In the genomic region with DNA sequence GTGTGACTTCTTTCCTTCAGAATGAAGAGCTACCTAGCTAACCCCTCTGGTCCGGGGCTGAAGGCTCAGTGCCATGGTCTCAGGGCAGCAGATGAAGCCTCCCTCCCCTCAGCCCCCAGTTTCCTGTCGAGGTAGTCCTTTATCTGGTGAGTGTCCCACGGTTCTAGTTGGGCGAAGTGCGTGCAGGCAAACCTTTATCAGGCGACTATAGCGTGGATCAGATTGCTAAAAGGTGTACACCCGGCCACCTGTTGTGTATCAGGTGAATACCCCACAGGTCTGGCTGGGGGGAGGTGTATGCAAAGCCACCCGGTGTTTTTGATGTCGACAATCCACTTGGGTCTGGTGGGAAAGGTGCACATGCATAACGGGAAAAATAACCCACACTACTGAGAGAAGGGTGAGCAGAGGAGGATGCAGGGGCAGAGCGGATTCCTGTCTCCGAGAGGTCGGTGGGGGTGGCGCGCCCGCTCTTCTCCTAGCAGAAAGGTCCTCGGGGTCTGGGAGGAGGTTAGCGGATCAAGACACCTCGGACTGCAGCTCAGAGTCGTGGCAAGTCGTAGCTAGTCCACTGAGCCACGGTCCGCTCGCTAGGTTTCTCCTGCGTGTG, we compare ENCODE assay signal across 8 cellular contexts. TPM values are rescaled to one million over a fixed set of nuclear protein-coding genes. Genes with fewer than 3 reads are reported as not detected.
DNase-seq lines count a peak whose midpoint lies in the region; TF ChIP-seq lines count a peak whose summit lies in the region.

No MANE protein-coding gene starts in this region.

- H3K9me3 ChIP-seq in H9 (ENCODE audit: control insufficient read depth, low read depth, low read length) = no peaks in the 10 kb centered on the region
- no peaks in the 10 kb centered on the region for H3K9me3 ChIP-seq in stomach

- peaks cover 4% of the 10 kb centered on the region; the same call in 1 of the 2 replicates for H3K79me2 ChIP-seq in H9 (ENCODE audit: insufficient read depth, low read length)

- no peak overlapping the region for H2AK5ac ChIP-seq in H9 (ENCODE audit: insufficient read length, low read length)

- H2BK15ac ChIP-seq in H9 (ENCODE audit: low read depth, low read length) = no peak overlapping the region

- H3K4me3 ChIP-seq in GM08714 (ENCODE audit: low read length) (peak overlapping the region; percentile 59), stomach (peak overlapping the region; percentile 82 to 94 (median 89))

- TF ChIP-seq POLR2A in stomach (IDR thresholded peaks at IDR 0.05) = no peak

- H3K23ac ChIP-seq in H9 (ENCODE audit: insufficient read length, low read depth, low read length) = no peak overlapping the region

- no peak overlapping the region for H3K27ac ChIP-seq in H9 (ENCODE audit: insufficient read length, low read depth, low read length)
- H3K27ac ChIP-seq in layer of hippocampus (ENCODE audit: low read depth, low read length) = peak overlapping the region; percentile 97
- H3K27ac ChIP-seq in stomach = peak overlapping the region; percentile 90 to 96 (median 95)

- H3K27ac Mint-ChIP-seq in H9 = peak overlapping the region in 2 of 3 experiments; percentile 63 to 93; a peak in 2 of 7 replicates
- peak overlapping the region; percentile 62 to 94 (median 81) for H3K27ac Mint-ChIP-seq in brain

- peak overlapping the region; percentile 76 for H3K4me2 ChIP-seq in H9 (ENCODE audit: insufficient read depth, insufficient read length, low read length)

- H3K36me3 Mint-ChIP-seq in H9 (ENCODE audit: insufficient read depth in 1 of 3, low read depth in 3 of 3) = peaks cover 22 to 24% (median 23%) of the 10 kb centered on the region in 3 experiments
- H3K36me3 Mint-ChIP-seq in brain = peaks cover 24% of the 10 kb centered on the region

- no peak overlapping the region for H3K18ac ChIP-seq in H9 (ENCODE audit: insufficient read length, low read depth, low read length)

- no peak overlapping the region for H2BK12ac ChIP-seq in H9 (ENCODE audit: insufficient read length, low read depth, low read length)

- H3K14ac ChIP-seq in H9 (ENCODE audit: insufficient read depth, low read length) = no peak overlapping the region

- WGBS in H9 (ENCODE audit: extremely low coverage, insufficient read length, low lambda C conversion rate) = no CpG with 5 or more reads among the region's 26 CpGs
- 1 to 3% (median 2%) methylated on average over 26 of the region's 26 CpGs for WGBS in stomach, 5 donors

- H2BK5ac ChIP-seq in H9 (ENCODE audit: insufficient read length, low read length) = no peak overlapping the region

- TF ChIP-seq CTCF in H9 (conservative IDR thresholded peaks at IDR 0.05) (no peak), brain (conservative IDR thresholded peaks at IDR 0.05) (no peak), stomach (IDR thresholded peaks at IDR 0.05) (no peak)

- no peak overlapping the region for H2AFZ ChIP-seq in H9 (ENCODE audit: low read length)

- no peak overlapping the region for H3K4ac ChIP-seq in H9 (ENCODE audit: low read depth, low read length)

- intact Hi-C loops in stomach (cut with DNase I; ENCODE audit: low total_unique reads) = no loop called here

- TF ChIP-seq EP300 in stomach (IDR thresholded peaks at IDR 0.05) = no peak

- peaks cover 0 to 24% (median 21%) of the 10 kb centered on the region in 4 donors for H3K36me3 ChIP-seq in stomach

- DNase-seq in H9 = no peak
- peak; percentile 50 for DNase-seq in NCI-H69 (lab: John Stamatoyannopoulos, UW)
- no peak for DNase-seq in stomach
- DNase-seq in A172 (ENCODE audit: low spot score) = no peak
- DNase-seq in NCI-H1436 (lab: John Stamatoyannopoulos, UW) = no peak

- H3K4me1 ChIP-seq in H9 (ENCODE audit: insufficient read depth, low read length) = peaks cover 2% of the 10 kb centered on the region; the same call in 1 of the 2 replicates
- peaks cover 27 to 75% (median 49%) of the 10 kb centered on the region in 4 donors for H3K4me1 ChIP-seq in stomach

- H3K27me3 ChIP-seq in H9 (ENCODE audit: insufficient read depth, low read length) (no peaks in the 10 kb centered on the region), layer of hippocampus (ENCODE audit: control insufficient read depth, insufficient read depth, low read length) (no peaks in the 10 kb centered on the region), stomach (no peaks in the 10 kb centered on the region)

- H2BK20ac ChIP-seq in H9 (ENCODE audit: low read depth, low read length, poor library complexity, severe bottlenecking) = no peak overlapping the region

- no peaks in the 10 kb centered on the region for H4K20me1 ChIP-seq in H9 (ENCODE audit: control insufficient read depth, insufficient read depth, insufficient read length)

- H3K4me1 Mint-ChIP-seq in H9 = peaks cover 10 to 15% of the 10 kb centered on the region in 2 experiments
- peaks cover 67% of the 10 kb centered on the region for H3K4me1 Mint-ChIP-seq in brain

- H3K9ac ChIP-seq in H9 (ENCODE audit: extremely low read depth, insufficient read length, low read length) = peak overlapping the region; percentile 44

- H3K27me3 Mint-ChIP-seq in H9 (ENCODE audit: low read depth) (peaks cover 5% of the 10 kb centered on the region; the same call in 1 of the 2 replicates), brain (peaks cover 4% of the 10 kb centered on the region)

- no peaks in the 10 kb centered on the region for H3K9me3 Mint-ChIP-seq in H9
- H3K9me3 Mint-ChIP-seq in brain = peaks cover 0 to 5% (median 3%) of the 10 kb centered on the region in 5 experiments

- peaks cover 3% of the 10 kb centered on the region for H3K79me1 ChIP-seq in H9 (ENCODE audit: insufficient read depth, low read depth, low read length, poor library complexity, severe bottlenecking)

- H2BK120ac ChIP-seq in H9 (ENCODE audit: low read depth, low read length, poor library complexity, severe bottlenecking) = no peak overlapping the region

- no peak overlapping the region for H3K56ac ChIP-seq in H9 (ENCODE audit: insufficient read length, low read depth, low read length)

- no peak overlapping the region for H4K91ac ChIP-seq in H9 (ENCODE audit: insufficient read length, low read depth, low read length)

- peaks cover 7% of the 10 kb centered on the region for H3K23me2 ChIP-seq in H9 (ENCODE audit: insufficient read length, low read depth, low read length, poor library complexity, severe bottlenecking)

- no peak overlapping the region for H4K5ac ChIP-seq in H9 (ENCODE audit: insufficient read length, low read depth, low read length)

- peak overlapping the region; percentile 81 to 96 for H3K4me3 Mint-ChIP-seq in H9
- peak overlapping the region; percentile 92 to 97 (median 96) for H3K4me3 Mint-ChIP-seq in brain

- no peak overlapping the region for H3T11ph ChIP-seq in H9 (ENCODE audit: low read length)

- H4K8ac ChIP-seq in H9 (replicated peaks; ENCODE audit: insufficient read length, low read depth, low read length) = no peak overlapping the region

RNA-seq across cellular contexts. Expression of a gene that starts 0.5 kb away (rescaled TPM):
- total RNA-seq in H9 (2021) = 8.4 and 11.1 TPM in 2 replicates
- polyA plus RNA-seq in brain (ENCODE audit: insufficient read depth, low read depth, low replicate concordance) = 24.7 TPM
- total RNA-seq in stomach = 10 to 100 TPM in 4 of 5 donors, 1 to 10 TPM in 1; 7.5 to 63.6 (median 22.8) TPM
- 1 to 10 TPM; 1.4 to 6.0 (median 1.7) TPM for polyA plus RNA-seq in stomach
- 5.7 and 7.6 TPM in 2 replicates for total RNA-seq in A172 (2014; rRNA removed; shearing (Covaris generic))

RNA-seq across cellular contexts. Expression of a gene that starts 5.9 kb away (rescaled TPM):
- total RNA-seq in H9 (2021) (215 and 235 TPM in 2 replicates), stomach (100 to 1,000 TPM in 3 of 5 donors, 10 to 100 TPM in 1, 1 to 10 TPM in 1; 2.9 to 388 (median 118) TPM)
- polyA plus RNA-seq in brain (ENCODE audit: insufficient read depth, low read depth, low replicate concordance) (176 TPM), stomach (100 to 1,000 TPM; 268 to 327 (median 313) TPM)
- total RNA-seq in A172 (2014; rRNA removed; shearing (Covaris generic)) = 341 and 382 TPM in 2 replicates

RNA-seq across cellular contexts. Expression of a gene that starts 6.1 kb away (rescaled TPM):
- total RNA-seq in H9 (2021) (0.26 and 0.46 TPM in 2 replicates), stomach (not detected)
- polyA plus RNA-seq in brain (ENCODE audit: insufficient read depth, low read depth, low replicate concordance) (not detected), stomach (under 1 TPM in 1 of 3 donors, not detected in 2; 0.15 TPM)
- not detected in 2 replicates for total RNA-seq in A172 (2014; rRNA removed; shearing (Covaris generic))

RNA-seq across cellular contexts. Expression of a gene that starts 29.9 kb away (rescaled TPM):
- total RNA-seq in H9 (2021) = 62.2 and 71.1 TPM in 2 replicates
- 39.0 TPM for polyA plus RNA-seq in brain (ENCODE audit: insufficient read depth, low read depth, low replicate concordance)
- total RNA-seq in stomach = 100 to 1,000 TPM in 3 of 5 donors, 10 to 100 TPM in 2; 26.1 to 206 (median 118) TPM
- 10 to 100 TPM; 11.6 to 62.5 (median 17.6) TPM for polyA plus RNA-seq in stomach
- 8.9 and 9.8 TPM in 2 replicates for total RNA-seq in A172 (2014; rRNA removed; shearing (Covaris generic))
